In genomic region chr15:77083381-77084160, GRCh38 we compare ENCODE assay signal across 7 cellular contexts. TPM values are rescaled to one million over a fixed set of nuclear protein-coding genes. Genes with fewer than 3 reads are reported as not detected.
DNase-seq lines count a peak whose midpoint lies in the region; ATAC-seq and TF ChIP-seq lines count a peak whose summit lies in the region.

No MANE protein-coding gene starts in this region.

- peak overlapping the region; percentile 60; the same call in 1 of the 2 replicates for H2AFZ ChIP-seq in OCI-LY1 (ENCODE audit: low read length)

- intact Hi-C loops in testis (cut with DNase I; ENCODE audit: low total_unique reads) = no loop called here

- H3K36me3 ChIP-seq in OCI-LY1 (ENCODE audit: insufficient read depth, low read length) (no peaks in the 10 kb centered on the region), testis (ENCODE audit: low read depth, missing control alignments) (no peaks in the 10 kb centered on the region)

- no peaks in the 10 kb centered on the region for H3K9me2 ChIP-seq in OCI-LY1 (ENCODE audit: low read depth, low read length)

- H3K79me2 ChIP-seq in OCI-LY1 (ENCODE audit: insufficient read depth, low read length) = no peaks in the 10 kb centered on the region

- peak overlapping the region; percentile 73 for H3K4me2 ChIP-seq in OCI-LY1 (ENCODE audit: low read length)

- DNase-seq in activated gamma-delta T cell (lab: John Stamatoyannopoulos, UW) (peak; percentile 21), globus pallidus (ENCODE audit: low spot score) (peak; percentile 63), nucleus accumbens (lab: John Stamatoyannopoulos, UW) (peak in 53 of 56 donors; percentile 10 to 89 (median 64)), testis (peak; percentile 71)

- H3K4me1 ChIP-seq in OCI-LY1 (ENCODE audit: insufficient read depth, low read length, severe bottlenecking) = peaks cover 29% of the 10 kb centered on the region
- H3K4me1 ChIP-seq in testis = peaks cover 8% of the 10 kb centered on the region

- H3K27me3 ChIP-seq in OCI-LY1 (ENCODE audit: insufficient read depth, low read length) (no peaks in the 10 kb centered on the region), testis (no peaks in the 10 kb centered on the region)

- peak; percentile 64 for ATAC-seq in HG03521 (IDR thresholded peaks at IDR 0.05; ENCODE audit: unreplicated experiment)

- H3K27ac ChIP-seq in OCI-LY1 (ENCODE audit: low read depth, low read length, poor library complexity, severe bottlenecking) (peak overlapping the region; percentile 61), testis (no peak overlapping the region)

- no peaks in the 10 kb centered on the region for H4K20me1 ChIP-seq in OCI-LY1 (ENCODE audit: insufficient read depth, low read length)

- no peaks in the 10 kb centered on the region for H3F3A ChIP-seq in OCI-LY1 (ENCODE audit: insufficient read depth, low read length)

- H3K4me3 ChIP-seq in OCI-LY1 (ENCODE audit: low read depth, low read length, poor library complexity, severe bottlenecking) (peak overlapping the region; percentile 58), testis (peak overlapping the region; percentile 18 to 36)

- H3K9ac ChIP-seq in OCI-LY1 (ENCODE audit: low read length) = peak overlapping the region; percentile 50; the same call in 1 of the 2 replicates

- 10 to 15% methylated on average over 19 to 21 of the region's 21 CpGs for WGBS in testis, 2 donors

- TF ChIP-seq CTCF in OCI-LY1 (IDR thresholded peaks at IDR 0.05; ENCODE audit: low read length) = no peak
- TF ChIP-seq CTCF in testis (IDR thresholded peaks at IDR 0.05) = no peak

- TF ChIP-seq POLR2A in GM19099 (IDR thresholded peaks at IDR 0.05; ENCODE audit: extremely low read depth, insufficient read length, low read depth) (peak; percentile 34), testis (IDR thresholded peaks at IDR 0.05) (no peak)

- H3K9me3 ChIP-seq in OCI-LY1 (ENCODE audit: low read length) (no peaks in the 10 kb centered on the region), testis (no peaks in the 10 kb centered on the region)

RNA-seq across cellular contexts. Expression of gene TSPAN3, which starts 12.7 kb away (rescaled TPM):
- 100 to 1,000 TPM; 223 to 226 TPM for total RNA-seq in testis
- 197 TPM for polyA plus RNA-seq in testis (ENCODE audit: insufficient read depth, low read depth, low replicate concordance)

Comparison
In these comparisons a context has a peak if more than half of its experiments do, and no peak if none do; other contexts are left out.
1. DNase-seq: peak in every context shown above with its lines; median percentile 71 in testis; 64 in nucleus accumbens; 63 in globus pallidus; 21 in activated gamma-delta T cell.